27 cellular contexts compared by ENCODE assay signal in genomic region chr13:54628383-54628782, GRCh38.
"Had no signal": no experiment of that assay in that cellular context is flagged by ENCODE, and none has a peak within 500 bp of the region (broad histone marks: within the 10 kb centered on the region; RNA-seq: fewer than 3 reads in every experiment).

No MANE protein-coding gene starts in this region.

- H3K4me3 Mint-ChIP-seq: activated CD4-positive, alpha-beta memory T cell treated with anti-CD3 and anti-CD28 coated beads for 36 hours; activated CD4-positive, alpha-beta T cell treated with anti-CD3 and anti-CD28 coated beads, Interleukin-2, amount 10 ng/mL, durations not matched to agents 7 days and 5 days; activated naive CD4-positive, alpha-beta T cell treated with anti-CD3 and anti-CD28 coated beads for 36 hours; activated naive CD8-positive, alpha-beta T cell; activated T-helper 17 cell treated with anti-CD3 and anti-CD28 coated beads, Interleukin-2, amount 50 U/mL, for 72 hours; T-cell had no signal

- H3K27ac ChIP-seq: brain microvascular endothelial cell, cardiac muscle cell, PC-9, SK-N-MC had no signal

- H3K27me3 ChIP-seq: brain microvascular endothelial cell, cardiac muscle cell had no signal

- H3K4me2 ChIP-seq: PC-9 had no signal

- DNase-seq: activated CD4-positive, alpha-beta memory T cell treated with anti-CD3 and anti-CD28 coated beads for 36 hours; activated CD4-positive, alpha-beta T cell treated with anti-CD3 and anti-CD28 coated beads, Interleukin-2, amount 10 ng/mL, durations not matched to agents 7 days and 5 days; activated CD4-positive, CD25-positive, alpha-beta regulatory T cell; activated CD8-positive, alpha-beta memory T cell treated with anti-CD3 and anti-CD28 coated beads for 24 hours; activated gamma-delta T cell; activated naive CD4-positive, alpha-beta T cell treated with anti-CD3 and anti-CD28 coated beads for 36 hours; activated T-cell treated with anti-CD3 and anti-CD28 coated beads, Interleukin-2, amount 50 U/mL, for 48 hours; amygdala; brain microvascular endothelial cell; KG1; MM.1S; NCI-H1105; NCI-H1436 treated with DMSO at 0.1 percent for 48 hours; NCI-H1930; NCI-H2107; NCI-H345; NCI-H510A; NCI-H526 treated with DMSO at 0.1 percent for 48 hours; SIG-M5; T-cell; T-helper 2 cell; T1000 had no signal

- H3K27me3 Mint-ChIP-seq: activated CD4-positive, alpha-beta memory T cell treated with anti-CD3 and anti-CD28 coated beads for 36 hours; activated CD4-positive, alpha-beta T cell treated with anti-CD3 and anti-CD28 coated beads, Interleukin-2, amount 10 ng/mL, durations not matched to agents 7 days and 5 days; activated naive CD8-positive, alpha-beta T cell; activated T-helper 17 cell treated with anti-CD3 and anti-CD28 coated beads, Interleukin-2, amount 50 U/mL, for 72 hours; T-cell had no signal

- H3K4me3 ChIP-seq: cardiac muscle cell, PC-9, SK-N-MC had no signal

- H3K27ac Mint-ChIP-seq: activated CD4-positive, alpha-beta memory T cell treated with anti-CD3 and anti-CD28 coated beads for 36 hours; activated CD4-positive, alpha-beta T cell treated with anti-CD3 and anti-CD28 coated beads, Interleukin-2, amount 10 ng/mL, durations not matched to agents 7 days and 5 days; activated naive CD4-positive, alpha-beta T cell treated with anti-CD3 and anti-CD28 coated beads for 36 hours; activated naive CD8-positive, alpha-beta T cell; activated T-helper 17 cell treated with anti-CD3 and anti-CD28 coated beads, Interleukin-2, amount 50 U/mL, for 72 hours; T-cell had no signal

- H3K36me3 Mint-ChIP-seq: activated CD4-positive, alpha-beta memory T cell treated with anti-CD3 and anti-CD28 coated beads for 36 hours; activated naive CD8-positive, alpha-beta T cell; T-cell had no signal

- H3K9me3 Mint-ChIP-seq: activated CD4-positive, alpha-beta memory T cell treated with anti-CD3 and anti-CD28 coated beads for 36 hours; activated naive CD4-positive, alpha-beta T cell treated with anti-CD3 and anti-CD28 coated beads for 36 hours had no signal

- H3K36me3 ChIP-seq: brain microvascular endothelial cell, cardiac muscle cell had no signal

- H2AFZ ChIP-seq: PC-9 had no signal

- ATAC-seq: activated T-helper 17 cell treated with anti-CD3 and anti-CD28 coated beads, Interleukin-2, amount 50 U/mL, for 72 hours; T-cell had no signal

- H3K4me1 Mint-ChIP-seq: activated CD4-positive, alpha-beta T cell treated with anti-CD3 and anti-CD28 coated beads, Interleukin-2, amount 10 ng/mL, durations not matched to agents 7 days and 5 days; activated T-helper 17 cell treated with anti-CD3 and anti-CD28 coated beads, Interleukin-2, amount 50 U/mL, for 72 hours; T-cell had no signal
